17 cellular contexts compared by ENCODE assay signal in the genomic region with DNA sequence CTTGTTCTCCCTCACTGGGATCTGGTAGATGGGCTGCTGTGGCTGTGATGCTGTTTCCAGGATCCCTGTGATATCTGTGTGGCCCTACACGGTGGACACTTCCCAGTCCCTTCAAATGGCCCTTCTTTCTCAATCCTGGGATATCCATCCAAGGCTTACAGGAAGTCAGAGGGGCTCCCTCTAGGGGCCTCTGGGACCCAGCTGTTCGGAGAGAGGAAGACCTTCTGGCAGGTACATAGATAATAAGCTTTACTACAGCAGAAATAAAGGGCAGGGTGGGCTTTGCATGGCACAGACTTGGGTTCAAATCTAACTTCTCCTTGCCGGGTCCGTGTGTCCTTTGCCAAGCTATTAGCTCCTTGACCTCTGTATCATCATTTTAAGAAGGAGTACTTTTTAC.
DNase-seq lines count a peak whose midpoint lies in the region; ATAC-seq lines count a peak whose summit lies in the region.
"Had no signal": no experiment of that assay in that cellular context is flagged by ENCODE, and none has a peak within 500 bp of the region (broad histone marks: within the 10 kb centered on the region; RNA-seq: fewer than 3 reads in every experiment).

No MANE protein-coding gene starts in this region.

- peak; percentile 37 for DNase-seq in NCI-H1092 treated with DMSO at 0.1 percent for 48 hours (lab: John Stamatoyannopoulos, UW)
- DNase-seq in NCI-H1092 (lab: John Stamatoyannopoulos, UW), result no peak
- peak; percentile 70 to 80 for DNase-seq in NCI-H524 (lab: John Stamatoyannopoulos, UW)
- peak; percentile 23 for DNase-seq in iPS-NIHi7 (ENCODE audit: extremely low spot score)
- DNase-seq in GOT3 (lab: John Stamatoyannopoulos, UW), result no peak
- DNase-seq: 8988T; CD8-positive, alpha-beta T cell; MG63; NCI-H1436 treated with DMSO at 0.1 percent for 48 hours; NCI-H446; NCI-H748 treated with DMSO at 0.1 percent for 48 hours; Peyer's patch; T-helper 1 cell had no signal

- no peak for ATAC-seq in GM21825 (IDR thresholded peaks at IDR 0.05; ENCODE audit: unreplicated experiment)
- no peak for ATAC-seq in HG03175 (IDR thresholded peaks at IDR 0.05; ENCODE audit: unreplicated experiment)
- ATAC-seq: CD8-positive, alpha-beta T cell; HepG2; K562 had no signal

Comparison
In these comparisons a context has a peak if more than half of its experiments do, and no peak if none do; other contexts are left out.
1. DNase-seq: peak in NCI-H1092 treated with DMSO at 0.1 percent for 48 hours (single experiment), NCI-H524 (2 of 2) and iPS-NIHi7 (single experiment); none in NCI-H1092 (single experiment) and GOT3 (single experiment).